Comparison of ENCODE assay signal across 8 cellular contexts in the genomic region with DNA sequence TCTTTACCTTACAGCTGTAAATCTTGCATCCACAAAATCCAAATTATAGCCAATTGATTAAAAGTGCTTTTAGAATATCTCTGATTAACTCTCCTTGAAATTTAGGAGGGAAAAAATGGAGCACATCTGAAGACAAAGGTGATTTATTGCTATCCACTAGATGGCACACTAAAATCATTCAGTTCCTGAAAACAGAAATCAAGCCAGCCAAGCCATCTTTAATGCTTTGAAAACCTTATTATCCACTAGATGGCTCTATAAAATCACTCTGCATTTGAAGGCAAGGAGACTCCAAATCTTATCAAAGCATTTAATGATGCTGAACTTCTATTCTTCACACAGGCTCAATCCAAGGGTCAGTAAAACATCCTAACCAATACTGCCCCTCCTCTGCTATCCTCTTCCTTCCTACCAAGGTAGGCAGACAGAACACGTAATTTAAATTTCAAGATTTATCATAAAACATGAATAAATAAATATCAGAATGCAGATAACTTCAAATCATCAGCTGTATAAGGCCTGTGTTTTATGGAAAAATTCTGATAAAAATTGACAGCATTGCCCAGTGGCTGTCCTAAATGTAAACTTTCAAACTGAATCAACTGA. TPM values are rescaled to one million over a fixed set of nuclear protein-coding genes. Genes with fewer than 3 reads are reported as not detected.
DNase-seq lines count a peak whose midpoint lies in the region; ATAC-seq and TF ChIP-seq lines count a peak whose summit lies in the region.

No MANE protein-coding gene starts in this region.

- H3K4me3 Mint-ChIP-seq in WTC11 = no peak overlapping the region

- H3K4me1 Mint-ChIP-seq in WTC11 = peaks cover 25% of the 10 kb centered on the region

- no peaks in the 10 kb centered on the region for H3K27me3 Mint-ChIP-seq in WTC11 (ENCODE audit: low read depth)

- POLR2A ChIA-PET in WTC11 (lab: Charles Lee) = no interaction called here

- ATAC-seq in GM19455 (IDR thresholded peaks at IDR 0.05; ENCODE audit: unreplicated experiment) (peak; percentile 58), HG03378 (IDR thresholded peaks at IDR 0.05; ENCODE audit: unreplicated experiment) (peak; percentile 82), WTC11 (peak; percentile 51), Right ventricle myocardium superior (ENCODE audit: poor library complexity) (peak; percentile 76)

- CTCF ChIA-PET in WTC11 (lab: Charles Lee) = interaction anchor here (1.3 to 1.9 kb wide), 2 partner anchors 118 to 128 kb away, joined by 3 to 7 read pairs; no protein-coding TSS in a partner anchor

- DNase-seq in DMS53 (lab: John Stamatoyannopoulos, UW) (peak; percentile 84), NCI-H2227 treated with DMSO at 0.1 percent for 48 hours (lab: John Stamatoyannopoulos, UW) (peak; percentile 89), WTC11 (ENCODE audit: low spot score) (no peak), Right ventricle myocardium superior (no peak), renal cortical epithelial cell (ENCODE audit: low read depth) (peak; percentile 91), mucosa of gallbladder (ENCODE audit: low spot score) (no peak)

- TF ChIP-seq CTCF in WTC11 (IDR thresholded peaks at IDR 0.05) = peak; percentile 21; the same call in 1 of the 2 replicates

- H3K9me3 Mint-ChIP-seq in WTC11 = no peaks in the 10 kb centered on the region

- peaks cover 10% of the 10 kb centered on the region for H3K36me3 Mint-ChIP-seq in WTC11

- intact Hi-C loops in Right ventricle myocardium superior (cut with DNase I) = loop anchor here (2.0 to 5.0 kb wide), 2 partner anchors 50 to 118 kb away; a partner anchor contains a TSS

- 0 out of 2 replicates have a peak overlapping the region, but pooled peaks have one; percentile 57 for H3K27ac Mint-ChIP-seq in WTC11

TF ChIP-seq in WTC11, 78 proteins besides CTCF, POLR2A, EP300 and RAD21 (continues in another document):
- TF ChIP-seq, protein P1, sequence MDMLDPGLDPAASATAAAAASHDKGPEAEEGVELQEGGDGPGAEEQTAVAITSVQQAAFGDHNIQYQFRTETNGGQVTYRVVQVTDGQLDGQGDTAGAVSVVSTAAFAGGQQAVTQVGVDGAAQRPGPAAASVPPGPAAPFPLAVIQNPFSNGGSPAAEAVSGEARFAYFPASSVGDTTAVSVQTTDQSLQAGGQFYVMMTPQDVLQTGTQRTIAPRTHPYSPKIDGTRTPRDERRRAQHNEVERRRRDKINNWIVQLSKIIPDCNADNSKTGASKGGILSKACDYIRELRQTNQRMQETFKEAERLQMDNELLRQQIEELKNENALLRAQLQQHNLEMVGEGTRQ (CRISPR knock-in tag; IDR thresholded peaks at IDR 0.05) = no peak
- TF ChIP-seq, protein P2, sequence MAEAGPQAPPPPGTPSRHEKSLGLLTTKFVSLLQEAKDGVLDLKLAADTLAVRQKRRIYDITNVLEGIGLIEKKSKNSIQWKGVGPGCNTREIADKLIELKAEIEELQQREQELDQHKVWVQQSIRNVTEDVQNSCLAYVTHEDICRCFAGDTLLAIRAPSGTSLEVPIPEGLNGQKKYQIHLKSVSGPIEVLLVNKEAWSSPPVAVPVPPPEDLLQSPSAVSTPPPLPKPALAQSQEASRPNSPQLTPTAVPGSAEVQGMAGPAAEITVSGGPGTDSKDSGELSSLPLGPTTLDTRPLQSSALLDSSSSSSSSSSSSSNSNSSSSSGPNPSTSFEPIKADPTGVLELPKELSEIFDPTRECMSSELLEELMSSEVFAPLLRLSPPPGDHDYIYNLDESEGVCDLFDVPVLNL (CRISPR knock-in tag; IDR thresholded peaks at IDR 0.05; ENCODE audit: borderline replicate concordance, low read depth) = no peak
- TF ChIP-seq, protein P3, sequence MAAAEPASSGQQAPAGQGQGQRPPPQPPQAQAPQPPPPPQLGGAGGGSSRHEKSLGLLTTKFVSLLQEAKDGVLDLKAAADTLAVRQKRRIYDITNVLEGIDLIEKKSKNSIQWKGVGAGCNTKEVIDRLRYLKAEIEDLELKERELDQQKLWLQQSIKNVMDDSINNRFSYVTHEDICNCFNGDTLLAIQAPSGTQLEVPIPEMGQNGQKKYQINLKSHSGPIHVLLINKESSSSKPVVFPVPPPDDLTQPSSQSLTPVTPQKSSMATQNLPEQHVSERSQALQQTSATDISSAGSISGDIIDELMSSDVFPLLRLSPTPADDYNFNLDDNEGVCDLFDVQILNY (CRISPR knock-in tag; IDR thresholded peaks at IDR 0.05) = no peak
- TF ChIP-seq EMX1 (CRISPR knock-in tag; IDR thresholded peaks at IDR 0.05) (no peak), ZNF121 (CRISPR knock-in tag; IDR thresholded peaks at IDR 0.05) (no peak), NR3C1 (CRISPR knock-in tag; conservative IDR thresholded peaks at IDR 0.05; ENCODE audit: low read depth) (no peak)
- TF ChIP-seq, protein P4, sequence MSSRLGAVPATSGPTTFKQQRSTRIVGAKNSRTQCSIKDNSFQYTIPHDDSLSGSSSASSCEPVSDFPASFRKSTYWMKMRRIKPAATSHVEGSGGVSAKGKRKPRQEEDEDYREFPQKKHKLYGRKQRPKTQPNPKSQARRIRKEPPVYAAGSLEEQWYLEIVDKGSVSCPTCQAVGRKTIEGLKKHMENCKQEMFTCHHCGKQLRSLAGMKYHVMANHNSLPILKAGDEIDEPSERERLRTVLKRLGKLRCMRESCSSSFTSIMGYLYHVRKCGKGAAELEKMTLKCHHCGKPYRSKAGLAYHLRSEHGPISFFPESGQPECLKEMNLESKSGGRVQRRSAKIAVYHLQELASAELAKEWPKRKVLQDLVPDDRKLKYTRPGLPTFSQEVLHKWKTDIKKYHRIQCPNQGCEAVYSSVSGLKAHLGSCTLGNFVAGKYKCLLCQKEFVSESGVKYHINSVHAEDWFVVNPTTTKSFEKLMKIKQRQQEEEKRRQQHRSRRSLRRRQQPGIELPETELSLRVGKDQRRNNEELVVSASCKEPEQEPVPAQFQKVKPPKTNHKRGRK (CRISPR knock-in tag; IDR thresholded peaks at IDR 0.05; ENCODE audit: borderline replicate concordance) = no peak
- TF ChIP-seq, protein P5, sequence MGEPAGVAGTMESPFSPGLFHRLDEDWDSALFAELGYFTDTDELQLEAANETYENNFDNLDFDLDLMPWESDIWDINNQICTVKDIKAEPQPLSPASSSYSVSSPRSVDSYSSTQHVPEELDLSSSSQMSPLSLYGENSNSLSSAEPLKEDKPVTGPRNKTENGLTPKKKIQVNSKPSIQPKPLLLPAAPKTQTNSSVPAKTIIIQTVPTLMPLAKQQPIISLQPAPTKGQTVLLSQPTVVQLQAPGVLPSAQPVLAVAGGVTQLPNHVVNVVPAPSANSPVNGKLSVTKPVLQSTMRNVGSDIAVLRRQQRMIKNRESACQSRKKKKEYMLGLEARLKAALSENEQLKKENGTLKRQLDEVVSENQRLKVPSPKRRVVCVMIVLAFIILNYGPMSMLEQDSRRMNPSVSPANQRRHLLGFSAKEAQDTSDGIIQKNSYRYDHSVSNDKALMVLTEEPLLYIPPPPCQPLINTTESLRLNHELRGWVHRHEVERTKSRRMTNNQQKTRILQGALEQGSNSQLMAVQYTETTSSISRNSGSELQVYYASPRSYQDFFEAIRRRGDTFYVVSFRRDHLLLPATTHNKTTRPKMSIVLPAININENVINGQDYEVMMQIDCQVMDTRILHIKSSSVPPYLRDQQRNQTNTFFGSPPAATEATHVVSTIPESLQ (CRISPR knock-in tag; IDR thresholded peaks at IDR 0.05) = no peak
- TF ChIP-seq, protein P6, sequence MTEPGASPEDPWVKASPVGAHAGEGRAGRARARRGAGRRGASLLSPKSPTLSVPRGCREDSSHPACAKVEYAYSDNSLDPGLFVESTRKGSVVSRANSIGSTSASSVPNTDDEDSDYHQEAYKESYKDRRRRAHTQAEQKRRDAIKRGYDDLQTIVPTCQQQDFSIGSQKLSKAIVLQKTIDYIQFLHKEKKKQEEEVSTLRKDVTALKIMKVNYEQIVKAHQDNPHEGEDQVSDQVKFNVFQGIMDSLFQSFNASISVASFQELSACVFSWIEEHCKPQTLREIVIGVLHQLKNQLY (CRISPR knock-in tag; IDR thresholded peaks at IDR 0.05) = no peak
- TF ChIP-seq, protein P7, sequence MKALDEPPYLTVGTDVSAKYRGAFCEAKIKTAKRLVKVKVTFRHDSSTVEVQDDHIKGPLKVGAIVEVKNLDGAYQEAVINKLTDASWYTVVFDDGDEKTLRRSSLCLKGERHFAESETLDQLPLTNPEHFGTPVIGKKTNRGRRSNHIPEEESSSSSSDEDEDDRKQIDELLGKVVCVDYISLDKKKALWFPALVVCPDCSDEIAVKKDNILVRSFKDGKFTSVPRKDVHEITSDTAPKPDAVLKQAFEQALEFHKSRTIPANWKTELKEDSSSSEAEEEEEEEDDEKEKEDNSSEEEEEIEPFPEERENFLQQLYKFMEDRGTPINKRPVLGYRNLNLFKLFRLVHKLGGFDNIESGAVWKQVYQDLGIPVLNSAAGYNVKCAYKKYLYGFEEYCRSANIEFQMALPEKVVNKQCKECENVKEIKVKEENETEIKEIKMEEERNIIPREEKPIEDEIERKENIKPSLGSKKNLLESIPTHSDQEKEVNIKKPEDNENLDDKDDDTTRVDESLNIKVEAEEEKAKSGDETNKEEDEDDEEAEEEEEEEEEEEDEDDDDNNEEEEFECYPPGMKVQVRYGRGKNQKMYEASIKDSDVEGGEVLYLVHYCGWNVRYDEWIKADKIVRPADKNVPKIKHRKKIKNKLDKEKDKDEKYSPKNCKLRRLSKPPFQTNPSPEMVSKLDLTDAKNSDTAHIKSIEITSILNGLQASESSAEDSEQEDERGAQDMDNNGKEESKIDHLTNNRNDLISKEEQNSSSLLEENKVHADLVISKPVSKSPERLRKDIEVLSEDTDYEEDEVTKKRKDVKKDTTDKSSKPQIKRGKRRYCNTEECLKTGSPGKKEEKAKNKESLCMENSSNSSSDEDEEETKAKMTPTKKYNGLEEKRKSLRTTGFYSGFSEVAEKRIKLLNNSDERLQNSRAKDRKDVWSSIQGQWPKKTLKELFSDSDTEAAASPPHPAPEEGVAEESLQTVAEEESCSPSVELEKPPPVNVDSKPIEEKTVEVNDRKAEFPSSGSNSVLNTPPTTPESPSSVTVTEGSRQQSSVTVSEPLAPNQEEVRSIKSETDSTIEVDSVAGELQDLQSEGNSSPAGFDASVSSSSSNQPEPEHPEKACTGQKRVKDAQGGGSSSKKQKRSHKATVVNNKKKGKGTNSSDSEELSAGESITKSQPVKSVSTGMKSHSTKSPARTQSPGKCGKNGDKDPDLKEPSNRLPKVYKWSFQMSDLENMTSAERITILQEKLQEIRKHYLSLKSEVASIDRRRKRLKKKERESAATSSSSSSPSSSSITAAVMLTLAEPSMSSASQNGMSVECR (CRISPR knock-in tag; IDR thresholded peaks at IDR 0.05; ENCODE audit: borderline replicate concordance) = no peak

RNA-seq across cellular contexts. Expression of a gene that starts 48.4 kb away (rescaled TPM):
- total RNA-seq in WTC11 (2021) = 23.9 to 30.0 TPM (median 23.9 TPM) in 3 replicates
- 52.6 TPM for total RNA-seq in Right ventricle myocardium superior
- 19.3 and 32.8 TPM in 2 replicates for total RNA-seq in renal cortical epithelial cell
- total RNA-seq in mucosa of gallbladder = 76.6 TPM

Comparison
In these comparisons a context has a peak if more than half of its experiments do, and no peak if none do; other contexts are left out.
1. DNase-seq: peak in DMS53 (single experiment), NCI-H2227 treated with DMSO at 0.1 percent for 48 hours (single experiment) and renal cortical epithelial cell (single experiment); none in WTC11 (single experiment), Right ventricle myocardium superior (single experiment) and mucosa of gallbladder (single experiment).
2. Peak in every context shown above with its lines, with median percentiles within 50 percentile points of each other: ATAC-seq.